Comparison of ENCODE assay signal across 9 cellular contexts in genomic region chr19:44305457-44305856, GRCh38. TPM values are rescaled to one million over a fixed set of nuclear protein-coding genes. Genes with fewer than 3 reads are reported as not detected.
A peak's percentile ranks its signal among the peaks of the same experiment; 100 is the strongest.
DNase-seq lines count a peak whose midpoint lies in the region; ATAC-seq and TF ChIP-seq lines count a peak whose summit lies in the region.
"Had no signal": no experiment of that assay in that cellular context is flagged by ENCODE, and none has a peak within 500 bp of the region (broad histone marks: within the 10 kb centered on the region; RNA-seq: fewer than 3 reads in every experiment).

No MANE protein-coding gene starts in this region.

- TF ChIP-seq CTCF in BE2C (IDR thresholded peaks at IDR 0.05; ENCODE audit: low read depth, low read length): no peak
- no peak for TF ChIP-seq CTCF in dorsolateral prefrontal cortex (IDR thresholded peaks at IDR 0.05 in 54 of 56, conservative IDR thresholded peaks at IDR 0.05 in 2 of 56; ENCODE audit: low read depth in 1 of 56, partially characterized antibody in 56 of 56)

- ATAC-seq in natural killer cell treated with Interleukin-12 subunit alpha and Interleukin-12 subunit beta and Interleukin-15 and Interleukin-18, amount 100 ng/mL, for 72 hours: no peak
- no peak for ATAC-seq in stimulated activated naive B cell treated with anti-CD40 and anti-IgM and Interleukin-4, amounts not matched to agents 10 μg/mL and 1 μg/mL and 100 μg/mL, for 72 hours (replicated peaks)

- H3K36me3 Mint-ChIP-seq in natural killer cell treated with Interleukin-12 subunit alpha and Interleukin-12 subunit beta and Interleukin-15 and Interleukin-18, amount 100 ng/mL, for 72 hours: peaks cover 14% of the 10 kb centered on the region
- H3K36me3 Mint-ChIP-seq in stimulated activated naive B cell treated with anti-CD40 and anti-IgM and Interleukin-4, amounts not matched to agents 10 μg/mL and 1 μg/mL and 100 μg/mL, for 72 hours: peaks cover 10 to 21% of the 10 kb centered on the region in 2 donors

- 90% methylated on average over 4 of the region's 4 CpGs for WGBS in HUES64

- intact Hi-C loops in dorsolateral prefrontal cortex (cut with DNase I): loop anchor here (2.0 to 10.0 kb wide), 6 partner anchors 51 to 301 kb away; partner anchors contain the start of genes ZNF112 (in 2 of the 2), ZNF225 (in 2 of the 2), ZNF180 (in 1 of the 2) and ZNF226 (in 1 of the 2)

- no peak overlapping the region for H3K27ac Mint-ChIP-seq in natural killer cell treated with Interleukin-12 subunit alpha and Interleukin-12 subunit beta and Interleukin-15 and Interleukin-18, amount 100 ng/mL, for 72 hours
- H3K27ac Mint-ChIP-seq in stimulated activated naive B cell treated with anti-CD40 and anti-IgM and Interleukin-4, amounts not matched to agents 10 μg/mL and 1 μg/mL and 100 μg/mL, for 72 hours: no peak overlapping the region

- H3K36me3 ChIP-seq in BE2C: peaks cover 9% of the 10 kb centered on the region; the same call in 1 of the 2 replicates
- peaks cover 8% of the 10 kb centered on the region for H3K36me3 ChIP-seq in HUES64 (ENCODE audit: insufficient read depth, low read length)

- H3K4me3 ChIP-seq in BE2C (ENCODE audit: low read depth, low read length) (peak overlapping the region; percentile 94), HUES64 (ENCODE audit: low read length) (peak overlapping the region; percentile 85), dorsolateral prefrontal cortex (peak overlapping the region in 56 of 59 donors; percentile 63 to 99 (median 89))

- DNase-seq in BE2C (no peak), dorsolateral prefrontal cortex (no peak), COLO668 (lab: John Stamatoyannopoulos, UW; ENCODE audit: unreplicated experiment) (no peak), GM19240 (ENCODE audit: insufficient read length, low spot score) (no peak)
- DNase-seq in natural killer cell treated with Interleukin-12 subunit alpha and Interleukin-12 subunit beta and Interleukin-15 and Interleukin-18, amount 100 ng/mL, for 72 hours (ENCODE audit: low spot score): no peak
- DNase-seq in stimulated activated naive B cell treated with anti-CD40 and anti-IgM and Interleukin-4, amounts not matched to agents 10 μg/mL and 1 μg/mL and 100 μg/mL, for 72 hours: no peak
- DNase-seq in activated effector memory CD4-positive, alpha-beta T cell treated with anti-CD3 and anti-CD28 coated beads, Interleukin-2, amount 50 U/mL, for 16 hours: no peak

- peak overlapping the region; percentile 89 for H3K4me3 Mint-ChIP-seq in natural killer cell treated with Interleukin-12 subunit alpha and Interleukin-12 subunit beta and Interleukin-15 and Interleukin-18, amount 100 ng/mL, for 72 hours
- H3K4me3 Mint-ChIP-seq in stimulated activated naive B cell treated with anti-CD40 and anti-IgM and Interleukin-4, amounts not matched to agents 10 μg/mL and 1 μg/mL and 100 μg/mL, for 72 hours: peak overlapping the region in 1 of 2 donors; percentile 95

- H3K27ac ChIP-seq in HUES64 (ENCODE audit: low read depth, low read length) (no peak overlapping the region), dorsolateral prefrontal cortex (peak overlapping the region in 13 of 59 donors; percentile 12 to 85 (median 52))

- no peaks in the 10 kb centered on the region for H3K4me1 ChIP-seq in BE2C
- H3K4me1 ChIP-seq in HUES64 (ENCODE audit: insufficient read depth, low read length): peaks cover 7% of the 10 kb centered on the region; the same call in 1 of the 2 replicates
- H3K4me1 ChIP-seq: ascending aorta had no signal

- H3K9me3 ChIP-seq in BE2C (no peaks in the 10 kb centered on the region; the same call in 1 of the 2 replicates), HUES64 (ENCODE audit: insufficient read depth, low read depth, low read length) (peaks cover 17% of the 10 kb centered on the region; the same call in 1 of the 2 replicates)

- no peaks in the 10 kb centered on the region for H3K27me3 ChIP-seq in BE2C
- no peaks in the 10 kb centered on the region for H3K27me3 ChIP-seq in HUES64 (ENCODE audit: insufficient read depth, low read length)
- H3K27me3 ChIP-seq in dorsolateral prefrontal cortex: no peaks in the 10 kb centered on the region
- H3K27me3 ChIP-seq: ascending aorta had no signal

- H3K9ac ChIP-seq in HUES64 (ENCODE audit: low read depth, low read length): no peak overlapping the region

- H3K4me1 Mint-ChIP-seq in natural killer cell treated with Interleukin-12 subunit alpha and Interleukin-12 subunit beta and Interleukin-15 and Interleukin-18, amount 100 ng/mL, for 72 hours (ENCODE audit: low read depth in 2 of 2): peaks cover 8 to 9% of the 10 kb centered on the region in 2 donors
- H3K4me1 Mint-ChIP-seq in stimulated activated naive B cell treated with anti-CD40 and anti-IgM and Interleukin-4, amounts not matched to agents 10 μg/mL and 1 μg/mL and 100 μg/mL, for 72 hours: peaks cover 2 to 6% of the 10 kb centered on the region in 2 donors

- H3K27me3 Mint-ChIP-seq in natural killer cell treated with Interleukin-12 subunit alpha and Interleukin-12 subunit beta and Interleukin-15 and Interleukin-18, amount 100 ng/mL, for 72 hours: peaks cover 8 to 20% of the 10 kb centered on the region in 2 donors
- H3K27me3 Mint-ChIP-seq in stimulated activated naive B cell treated with anti-CD40 and anti-IgM and Interleukin-4, amounts not matched to agents 10 μg/mL and 1 μg/mL and 100 μg/mL, for 72 hours: peaks cover 6 to 8% of the 10 kb centered on the region in 2 donors

- H3K9me3 Mint-ChIP-seq in natural killer cell treated with Interleukin-12 subunit alpha and Interleukin-12 subunit beta and Interleukin-15 and Interleukin-18, amount 100 ng/mL, for 72 hours: no peaks in the 10 kb centered on the region
- peaks cover 7 to 8% of the 10 kb centered on the region in 2 donors for H3K9me3 Mint-ChIP-seq in stimulated activated naive B cell treated with anti-CD40 and anti-IgM and Interleukin-4, amounts not matched to agents 10 μg/mL and 1 μg/mL and 100 μg/mL, for 72 hours

RNA-seq across cellular contexts. Expression of gene ZNF235, which starts 0.6 kb away (rescaled TPM):
- polyA plus RNA-seq in BE2C (2012; ENCODE audit: insufficient read depth, insufficient read length, low read depth): 4.3 TPM
- polyA plus RNA-seq in HUES64 (2013, experiment 1 of 2): 3.1 TPM
- 3.0 TPM for polyA plus RNA-seq in HUES64 (2013, experiment 2 of 2)
- total RNA-seq in dorsolateral prefrontal cortex: 10 to 100 TPM in 108 of 120 experiments, 1 to 10 TPM in 12; 8.6 to 20.5 (median 14.1) TPM
- 1 to 10 TPM; 8.3 to 9.0 TPM for total RNA-seq in natural killer cell treated with Interleukin-12 subunit alpha and Interleukin-12 subunit beta and Interleukin-15 and Interleukin-18, amount 100 ng/mL, for 72 hours

RNA-seq across cellular contexts. Expression of gene ZNF233, which starts 45.8 kb away (rescaled TPM):
- 2.1 TPM for polyA plus RNA-seq in BE2C (2012; ENCODE audit: insufficient read depth, insufficient read length, low read depth)
- 0.90 TPM for polyA plus RNA-seq in HUES64 (2013, experiment 1 of 2)
- polyA plus RNA-seq in HUES64 (2013, experiment 2 of 2): 1.0 TPM
- 10 to 100 TPM in 39 of 120 experiments, 1 to 10 TPM in 81; 2.8 to 18.0 (median 8.8) TPM for total RNA-seq in dorsolateral prefrontal cortex
- not detected for total RNA-seq in natural killer cell treated with Interleukin-12 subunit alpha and Interleukin-12 subunit beta and Interleukin-15 and Interleukin-18, amount 100 ng/mL, for 72 hours
- total RNA-seq: ascending aorta had no signal

RNA-seq across cellular contexts. Expression of gene ZNF112, which starts 51.0 kb away (rescaled TPM):
- polyA plus RNA-seq in BE2C (2012; ENCODE audit: insufficient read depth, insufficient read length, low read depth): 4.4 TPM
- 2.5 TPM for polyA plus RNA-seq in HUES64 (2013, experiment 1 of 2)
- 3.5 TPM for polyA plus RNA-seq in HUES64 (2013, experiment 2 of 2)
- 10 to 100 TPM in 107 of 120 experiments, 1 to 10 TPM in 13; 8.1 to 22.7 (median 12.7) TPM for total RNA-seq in dorsolateral prefrontal cortex
- not detected for total RNA-seq in natural killer cell treated with Interleukin-12 subunit alpha and Interleukin-12 subunit beta and Interleukin-15 and Interleukin-18, amount 100 ng/mL, for 72 hours

Comparison
In these comparisons a context has a peak if more than half of its experiments do, and no peak if none do; other contexts are left out.
1. RNA of gene ZNF112, which starts 51.0 kb away (total RNA-seq): 8.1 to 22.7 TPM in dorsolateral prefrontal cortex; not detected in natural killer cell treated with Interleukin-12 subunit alpha and Interleukin-12 subunit beta and Interleukin-15 and Interleukin-18, amount 100 ng/mL, for 72 hours; every median in the first group is over 4 times any median in the second.
2. Peak in every context shown above with its lines, with median percentiles within 50 percentile points of each other: H3K4me3 ChIP-seq.